In genomic region chr15:41633609-41634008, GRCh38 we compare ENCODE assay signal across 9 cellular contexts.
"Had no signal": no experiment of that assay in that cellular context is flagged by ENCODE, and none has a peak within 500 bp of the region (broad histone marks: within the 10 kb centered on the region; RNA-seq: fewer than 3 reads in every experiment).

No MANE protein-coding gene starts in this region.

- H3K27ac Mint-ChIP-seq: endodermal cell, natural killer cell had no signal

- H3K4me3 Mint-ChIP-seq: endodermal cell, natural killer cell had no signal

- DNase-seq: activated CD4-positive, alpha-beta T cell treated with anti-CD3 and anti-CD28 coated beads, Interleukin-2, amount 50 U/mL, for 4 hours; activated CD4-positive, CD25-positive, alpha-beta regulatory T cell treated with anti-CD3 and anti-CD28 coated beads, Interleukin-2, amount 50 U/mL, for 72 hours; activated naive CD4-positive, alpha-beta T cell treated with anti-CD3 and anti-CD28 coated beads, Interleukin-2, amount 50 U/mL, for 16 hours; dorsolateral prefrontal cortex; endodermal cell; heart left ventricle; mesendoderm; natural killer cell; stimulated activated CD4-positive, alpha-beta T cell treated with anti-CD3 and anti-CD28 coated beads, Interleukin-1b, Interleukin-23, amount 100 ng/mL, for 48 hours had no signal

- H3K4me1 Mint-ChIP-seq: natural killer cell had no signal

- H3K27me3 ChIP-seq: dorsolateral prefrontal cortex, heart left ventricle had no signal

- ATAC-seq: heart left ventricle, natural killer cell had no signal

- H3K9me3 ChIP-seq: heart left ventricle had no signal

- H3K36me3 Mint-ChIP-seq: natural killer cell had no signal

- H3K36me3 ChIP-seq: heart left ventricle had no signal

- H3K27ac ChIP-seq: heart left ventricle had no signal

- H3K4me3 ChIP-seq: dorsolateral prefrontal cortex, heart left ventricle had no signal

- H3K9me3 Mint-ChIP-seq: endodermal cell, natural killer cell had no signal
